ENCODE assay signal across 19 cellular contexts in genomic region chr4:30838346-30838745, GRCh38.
"Had no signal": no experiment of that assay in that cellular context is flagged by ENCODE, and none has a peak within 500 bp of the region (broad histone marks: within the 10 kb centered on the region; RNA-seq: fewer than 3 reads in every experiment).

No MANE protein-coding gene starts in this region.

- H3K4me1 ChIP-seq: body of pancreas, colonic mucosa, right lobe of liver had no signal

- DNase-seq: activated CD4-positive, alpha-beta T cell treated with anti-CD3 and anti-CD28 coated beads, Interleukin-2, amount 10 ng/mL, durations not matched to agents 7 days and 5 days; activated CD4-positive, CD25-positive, alpha-beta regulatory T cell; activated CD8-positive, alpha-beta T cell treated with anti-CD3 and anti-CD28 coated beads, Interleukin-2, amount 10 ng/mL, durations not matched to agents 7 days and 5 days; activated naive CD4-positive, alpha-beta T cell treated with Interleukin-2 at 50 U/mL for 16 hours; activated naive CD8-positive, alpha-beta T cell treated with anti-CD3 and anti-CD28 coated beads, Interleukin-2, amount 10 ng/mL, durations not matched to agents 7 days and 5 days; activated T-cell treated with anti-CD3 and anti-CD28 coated beads, Interleukin-2, amount 50 U/mL, for 24 hours; amygdala; body of pancreas; central memory CD4-positive, alpha-beta T cell; colonic mucosa; nephron progenitor cell; right lobe of liver; small intestine; stimulated activated CD4-positive, alpha-beta T cell treated with anti-CD3 and anti-CD28 coated beads, Interleukin-4, amount 100 ng/mL, for 24 hours; SW 1271 had no signal

- H3K9me3 Mint-ChIP-seq: activated CD4-positive, alpha-beta T cell treated with anti-CD3 and anti-CD28 coated beads, Interleukin-2, amount 10 ng/mL, durations not matched to agents 7 days and 5 days; activated naive CD8-positive, alpha-beta T cell treated with anti-CD3 and anti-CD28 coated beads, Interleukin-2, amount 10 ng/mL, durations not matched to agents 7 days and 5 days; activated T-cell treated with anti-CD3 and anti-CD28 coated beads, Interleukin-2, amount 50 U/mL, for 24 hours; nephron progenitor cell had no signal

- H3K4me3 Mint-ChIP-seq: activated CD4-positive, alpha-beta T cell treated with anti-CD3 and anti-CD28 coated beads, Interleukin-2, amount 10 ng/mL, durations not matched to agents 7 days and 5 days; activated CD8-positive, alpha-beta T cell treated with anti-CD3 and anti-CD28 coated beads, Interleukin-2, amount 10 ng/mL, durations not matched to agents 7 days and 5 days; activated naive CD8-positive, alpha-beta T cell treated with anti-CD3 and anti-CD28 coated beads, Interleukin-2, amount 10 ng/mL, durations not matched to agents 7 days and 5 days; activated T-cell treated with anti-CD3 and anti-CD28 coated beads, Interleukin-2, amount 50 U/mL, for 24 hours; nephron progenitor cell; stimulated activated memory B cell treated with anti-CD40 and anti-IgM and Interleukin-4, amounts not matched to agents 10 μg/mL and 1 μg/mL and 100 μg/mL, for 72 hours had no signal

- H3K27ac Mint-ChIP-seq: activated CD4-positive, alpha-beta T cell treated with anti-CD3 and anti-CD28 coated beads, Interleukin-2, amount 10 ng/mL, durations not matched to agents 7 days and 5 days; activated CD8-positive, alpha-beta T cell treated with anti-CD3 and anti-CD28 coated beads, Interleukin-2, amount 10 ng/mL, durations not matched to agents 7 days and 5 days; activated naive CD8-positive, alpha-beta T cell treated with anti-CD3 and anti-CD28 coated beads, Interleukin-2, amount 10 ng/mL, durations not matched to agents 7 days and 5 days; activated T-cell treated with anti-CD3 and anti-CD28 coated beads, Interleukin-2, amount 50 U/mL, for 24 hours; activated T-helper 2 cell treated with anti-CD3 and anti-CD28 coated beads, Interferon-gamma antibody, Interleukin-2, Interleukin-4, amounts not matched to agents 10 μg/mL and 5 μg/mL and 100 μg/mL, durations not matched to agents 14 hours and 24 hours and 36 hours; nephron progenitor cell; stimulated activated memory B cell treated with anti-CD40 and anti-IgM and Interleukin-4, amounts not matched to agents 10 μg/mL and 1 μg/mL and 100 μg/mL, for 72 hours had no signal

- ATAC-seq: activated CD8-positive, alpha-beta T cell treated with anti-CD3 and anti-CD28 coated beads, Interleukin-2, amount 10 ng/mL, durations not matched to agents 7 days and 5 days; body of pancreas; right lobe of liver; stimulated activated memory B cell treated with anti-CD40 and anti-IgM and Interleukin-4, amounts not matched to agents 10 μg/mL and 1 μg/mL and 100 μg/mL, for 72 hours had no signal

- H3K27me3 ChIP-seq: body of pancreas, colonic mucosa, right lobe of liver had no signal

- H3K4me3 ChIP-seq: body of pancreas, colonic mucosa, lung, right lobe of liver, thoracic aorta had no signal

- H3K4me1 Mint-ChIP-seq: activated CD4-positive, alpha-beta T cell treated with anti-CD3 and anti-CD28 coated beads, Interleukin-2, amount 10 ng/mL, durations not matched to agents 7 days and 5 days; activated naive CD8-positive, alpha-beta T cell treated with anti-CD3 and anti-CD28 coated beads, Interleukin-2, amount 10 ng/mL, durations not matched to agents 7 days and 5 days; stimulated activated memory B cell treated with anti-CD40 and anti-IgM and Interleukin-4, amounts not matched to agents 10 μg/mL and 1 μg/mL and 100 μg/mL, for 72 hours had no signal

- H3K36me3 ChIP-seq: colonic mucosa, right lobe of liver, thoracic aorta had no signal

- H3K27me3 Mint-ChIP-seq: activated CD4-positive, alpha-beta T cell treated with anti-CD3 and anti-CD28 coated beads, Interleukin-2, amount 10 ng/mL, durations not matched to agents 7 days and 5 days; activated naive CD8-positive, alpha-beta T cell treated with anti-CD3 and anti-CD28 coated beads, Interleukin-2, amount 10 ng/mL, durations not matched to agents 7 days and 5 days; activated T-cell treated with anti-CD3 and anti-CD28 coated beads, Interleukin-2, amount 50 U/mL, for 24 hours; stimulated activated memory B cell treated with anti-CD40 and anti-IgM and Interleukin-4, amounts not matched to agents 10 μg/mL and 1 μg/mL and 100 μg/mL, for 72 hours had no signal

- H3K36me3 Mint-ChIP-seq: activated naive CD8-positive, alpha-beta T cell treated with anti-CD3 and anti-CD28 coated beads, Interleukin-2, amount 10 ng/mL, durations not matched to agents 7 days and 5 days; stimulated activated memory B cell treated with anti-CD40 and anti-IgM and Interleukin-4, amounts not matched to agents 10 μg/mL and 1 μg/mL and 100 μg/mL, for 72 hours had no signal

- H3K9me3 ChIP-seq: body of pancreas, colonic mucosa, thoracic aorta had no signal

- H3K27ac ChIP-seq: body of pancreas, colonic mucosa, right lobe of liver, thoracic aorta had no signal
